In genomic region chr13:32660227-32660626, GRCh38 we compare ENCODE assay signal across 1 cellular context.
TF ChIP-seq lines count a peak whose summit lies in the region.

No MANE protein-coding gene starts in this region.

TF ChIP-seq in HepG2, 621 proteins besides CTCF, POLR2A, EP300 and RAD21 (continued from another document):
- TF ChIP-seq AHDC1 (CRISPR knock-in tag; IDR thresholded peaks at IDR 0.05; ENCODE audit: borderline replicate concordance) (no peak), TBX2 (CRISPR knock-in tag; IDR thresholded peaks at IDR 0.05; ENCODE audit: borderline replicate concordance) (no peak), ZNF124 (CRISPR knock-in tag; IDR thresholded peaks at IDR 0.05) (no peak), DRAP1 (CRISPR knock-in tag; IDR thresholded peaks at IDR 0.05) (no peak), ZNF710 (CRISPR knock-in tag; IDR thresholded peaks at IDR 0.05; ENCODE audit: borderline replicate concordance) (no peak), GATAD1 (CRISPR knock-in tag; IDR thresholded peaks at IDR 0.05) (no peak), ZNF12 (CRISPR knock-in tag; IDR thresholded peaks at IDR 0.05) (no peak), RFXANK (CRISPR knock-in tag; IDR thresholded peaks at IDR 0.05) (no peak), U2AF1 (optimal IDR thresholded peaks at IDR 0.05; ENCODE audit: low read depth, low read length) (no peak), THRA (CRISPR knock-in tag; IDR thresholded peaks at IDR 0.05; ENCODE audit: borderline replicate concordance) (no peak), ZFP36 (IDR thresholded peaks at IDR 0.05; ENCODE audit: borderline replicate concordance, low read depth, low read length, partially characterized antibody) (no peak), TSC22D2 (CRISPR knock-in tag; IDR thresholded peaks at IDR 0.05; ENCODE audit: borderline replicate concordance) (no peak), ZNF572 (CRISPR knock-in tag; IDR thresholded peaks at IDR 0.05) (no peak)
